In the genomic region with DNA sequence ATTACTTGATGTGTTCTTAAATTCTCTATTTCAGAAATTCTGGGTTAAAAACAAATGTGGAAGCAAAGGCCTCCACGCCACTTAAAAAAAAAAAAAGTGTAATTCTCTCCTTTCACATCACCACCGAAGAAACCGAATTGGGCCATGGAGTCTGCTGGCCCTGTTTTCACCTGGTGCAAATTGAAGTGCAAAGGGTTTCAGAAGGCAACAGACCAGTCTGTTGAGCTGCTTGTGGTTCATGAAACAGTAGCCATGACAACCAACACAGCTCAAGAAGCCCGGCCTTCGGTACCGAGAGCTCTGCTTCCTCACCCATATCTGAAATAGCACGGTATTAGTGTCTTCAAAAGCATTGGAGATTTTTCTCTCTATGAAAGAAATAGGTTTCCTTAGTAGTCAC, we compare ENCODE assay signal across 13 cellular contexts.
DNase-seq lines count a peak whose midpoint lies in the region; ATAC-seq and FAIRE-seq lines count a peak whose summit lies in the region.
"Had no signal": no experiment of that assay in that cellular context is flagged by ENCODE, and none has a peak within 500 bp of the region (broad histone marks: within the 10 kb centered on the region; RNA-seq: fewer than 3 reads in every experiment).

No MANE protein-coding gene starts in this region.

- no peak for DNase-seq in ACHN
- no peak for DNase-seq in NCI-H446 treated with DMSO at 0.1 percent for 48 hours (lab: John Stamatoyannopoulos, UW)
- no peak for DNase-seq in activated CD4-positive, CD25-positive, alpha-beta regulatory T cell treated with anti-CD3 and anti-CD28 coated beads, Interleukin-2, amount 50 U/mL, for 72 hours
- DNase-seq in activated effector memory CD4-positive, alpha-beta T cell treated with anti-CD3 and anti-CD28 coated beads, Interleukin-2, amount 50 U/mL, for 16 hours = no peak
- DNase-seq: activated CD4-positive, alpha-beta T cell treated with anti-CD3 and anti-CD28 coated beads, Interleukin-2, amount 50 U/mL, for 1 hour; activated gamma-delta T cell; COR-L47; naive thymus-derived CD8-positive, alpha-beta T cell had no signal

- in situ Hi-C loops in ACHN (cut with HindIII; ENCODE audit: low pct_ligation_motif_present, low pct_unique_long_range_greater_than_20kb, low sequenced_read_pairs) = no loop called here

- ATAC-seq in GM18861 (IDR thresholded peaks at IDR 0.05; ENCODE audit: unreplicated experiment) (peak; percentile 56), GM21515 (IDR thresholded peaks at IDR 0.05; ENCODE audit: unreplicated experiment) (peak; percentile 67), HG03139 (IDR thresholded peaks at IDR 0.05; ENCODE audit: unreplicated experiment) (peak; percentile 42)
- ATAC-seq: naive thymus-derived CD8-positive, alpha-beta T cell; SK-N-SH treated with all-trans-retinoic acid at 6 μM for 48 hours had no signal

- peak; percentile 61 for FAIRE-seq in islet of Langerhans (lab: Jason Lieb, UNC)
